Comparison of ENCODE assay signal across 11 cellular contexts in the genomic region with DNA sequence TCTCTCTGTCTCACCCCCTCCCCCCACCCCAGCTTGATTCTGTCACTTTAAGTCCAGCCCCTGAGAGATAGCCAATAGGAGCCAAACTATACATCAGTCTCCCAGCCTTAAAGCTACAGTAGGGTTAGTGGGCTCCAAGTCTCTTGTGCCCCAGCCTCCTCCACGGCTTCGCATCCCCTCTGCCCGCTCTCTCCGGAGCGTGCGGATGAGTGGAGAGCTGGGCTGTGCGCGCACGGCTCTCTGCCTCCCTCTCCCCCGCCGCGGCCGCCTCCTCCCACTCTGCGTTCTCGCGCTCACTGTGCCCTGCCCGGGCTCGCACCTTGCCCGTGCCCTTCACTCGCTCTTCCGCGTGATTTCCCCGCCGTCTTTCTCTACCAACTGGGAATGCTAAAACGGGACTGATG. TPM values are rescaled to one million over a fixed set of nuclear protein-coding genes. Genes with fewer than 3 reads are reported as not detected.
A peak's percentile ranks its signal among the peaks of the same experiment; 100 is the strongest.
DNase-seq lines count a peak whose midpoint lies in the region; ATAC-seq and TF ChIP-seq lines count a peak whose summit lies in the region.
"Had no signal": no experiment of that assay in that cellular context is flagged by ENCODE, and none has a peak within 500 bp of the region (broad histone marks: within the 10 kb centered on the region; RNA-seq: fewer than 3 reads in every experiment).

TSS of gene ESRRB (plus strand) at position 137 of the 404 bp plus-strand sequence. CDS start at position 402, 265 bp downstream.

- DNase-seq in 8988T (peak; percentile 50), NCI-H1105 treated with DMSO at 0.1 percent for 48 hours (lab: John Stamatoyannopoulos, UW) (peak; percentile 62), coronary artery (ENCODE audit: low spot score) (no peak), right lobe of liver (no peak)
- DNase-seq: activated naive CD4-positive, alpha-beta T cell treated with anti-CD3 and anti-CD28 coated beads for 36 hours had no signal

- peaks cover 0 to 9% of the 10 kb centered on the region in 2 donors for H3K27me3 ChIP-seq in right lobe of liver

- WGBS in right lobe of liver (ENCODE audit: insufficient coverage, low coverage, low lambda C conversion rate, missing lambda C conversion rate): 5% methylated on average over 24 of the region's 25 CpGs

- TF ChIP-seq CTCF in coronary artery (IDR thresholded peaks at IDR 0.05) (no peak), right lobe of liver (IDR thresholded peaks at IDR 0.05) (no peak)

- H3K4me1 ChIP-seq in right lobe of liver: peaks cover 0 to 13% (median 0%) of the 10 kb centered on the region in 4 donors

- peak within 1 kb of the TSS; percentile 61 for H3K4me3 ChIP-seq in coronary artery
- H3K4me3 ChIP-seq in right lobe of liver: peak within 1 kb of the TSS in 1 of 3 donors; percentile 32

- H3K27ac ChIP-seq in coronary artery (no peak within 1 kb of the TSS), right lobe of liver (no peak within 1 kb of the TSS)
- H3K27ac ChIP-seq: C4-2B, neutrophil had no signal

- H3K36me3 ChIP-seq in right lobe of liver: no peaks in the 10 kb centered on the region
- H3K36me3 ChIP-seq: neutrophil had no signal

- TF ChIP-seq POLR2A in right lobe of liver (IDR thresholded peaks at IDR 0.05): no peak

- ATAC-seq in right lobe of liver: peak in 3 of 4 donors; percentile 9 to 59 (median 22)
- ATAC-seq in HG03378 (IDR thresholded peaks at IDR 0.05; ENCODE audit: unreplicated experiment): no peak
- ATAC-seq in HG03457 (IDR thresholded peaks at IDR 0.05; ENCODE audit: unreplicated experiment): no peak
- no peak for ATAC-seq in HG03139 (IDR thresholded peaks at IDR 0.05; ENCODE audit: unreplicated experiment)
- no peak for ATAC-seq in HG03354 (IDR thresholded peaks at IDR 0.05; ENCODE audit: poor library complexity, severe bottlenecking, unreplicated experiment)

- intact Hi-C loops in right lobe of liver (cut with DNase I): no loop called here

- H3K9me3 ChIP-seq in right lobe of liver: no peaks in the 10 kb centered on the region
- H3K9me3 ChIP-seq: neutrophil had no signal

RNA-seq across cellular contexts. Expression of gene ESRRB, which starts in this region (rescaled TPM):
- under 1 TPM in 3 of 6 experiments, not detected in 3; 0.16 to 0.26 (median 0.17) TPM for total RNA-seq in right lobe of liver
- total RNA-seq: activated naive CD4-positive, alpha-beta T cell treated with anti-CD3 and anti-CD28 coated beads for 36 hours had no signal

Comparison
In these comparisons a context has a peak if more than half of its experiments do, and no peak if none do; other contexts are left out.
1. Peak in ATAC-seq in right lobe of liver; RNA of the gene not detected or under 1 TPM.
2. DNase-seq: peak in 8988T (single experiment) and NCI-H1105 treated with DMSO at 0.1 percent for 48 hours (single experiment); none in coronary artery (single experiment) and right lobe of liver (0 of 3).